29 cellular contexts compared by ENCODE assay signal in genomic region chr21:25721987-25722386, GRCh38.
"Had no signal": no experiment of that assay in that cellular context is flagged by ENCODE, and none has a peak within 500 bp of the region (broad histone marks: within the 10 kb centered on the region; RNA-seq: fewer than 3 reads in every experiment).

No MANE protein-coding gene starts in this region.

- H3K4me1 Mint-ChIP-seq: activated B cell treated with CpG ODN at 0.5 μM for 24 hours; immature natural killer cell; stimulated activated naive B cell treated with anti-CD40 and anti-IgM and Interleukin-4, amounts not matched to agents 10 μg/mL and 1 μg/mL and 100 μg/mL, for 72 hours had no signal

- H3K27ac Mint-ChIP-seq: activated B cell treated with CpG ODN at 0.5 μM for 24 hours; activated CD8-positive, alpha-beta T cell treated with anti-CD3 and anti-CD28 coated beads for 36 hours; natural killer cell treated with Interleukin-12 subunit alpha and Interleukin-12 subunit beta and Interleukin-15 and Interleukin-18, amount 100 ng/mL, for 72 hours; stimulated activated naive B cell treated with anti-CD40 and anti-IgM and Interleukin-4, amounts not matched to agents 10 μg/mL and 1 μg/mL and 100 μg/mL, for 72 hours had no signal

- H3K27ac ChIP-seq: breast epithelium, colonic mucosa, epithelial cell of prostate, thoracic aorta, uterus had no signal

- H3K36me3 ChIP-seq: breast epithelium, colonic mucosa, uterus had no signal

- H3K4me2 ChIP-seq: smooth muscle cell had no signal

- H3K4me3 ChIP-seq: breast epithelium, colonic mucosa, lung, sigmoid colon, smooth muscle cell, thoracic aorta, uterus had no signal

- H3K27me3 ChIP-seq: breast epithelium, colonic mucosa, sigmoid colon, uterus had no signal

- H3K9me3 ChIP-seq: breast epithelium, colonic mucosa, sigmoid colon, thoracic aorta, uterus had no signal

- ATAC-seq: activated CD8-positive, alpha-beta T cell treated with anti-CD3 and anti-CD28 coated beads for 36 hours; activated naive CD4-positive, alpha-beta T cell treated with anti-CD3 and anti-CD28 coated beads, Interleukin-2, amount 50 U/mL, for 72 hours; left lobe of liver; natural killer cell treated with Interleukin-12 subunit alpha and Interleukin-12 subunit beta and Interleukin-15 and Interleukin-18, amount 100 ng/mL, for 72 hours; stimulated activated naive B cell treated with anti-CD40 and anti-IgM and Interleukin-4, amounts not matched to agents 10 μg/mL and 1 μg/mL and 100 μg/mL, for 72 hours had no signal

- FAIRE-seq: endometrium, frontal cortex had no signal

- H3K4me3 Mint-ChIP-seq: activated B cell treated with CpG ODN at 0.5 μM for 24 hours; activated CD8-positive, alpha-beta T cell treated with anti-CD3 and anti-CD28 coated beads for 36 hours; immature natural killer cell; natural killer cell treated with Interleukin-12 subunit alpha and Interleukin-12 subunit beta and Interleukin-15 and Interleukin-18, amount 100 ng/mL, for 72 hours; stimulated activated naive B cell treated with anti-CD40 and anti-IgM and Interleukin-4, amounts not matched to agents 10 μg/mL and 1 μg/mL and 100 μg/mL, for 72 hours; T-helper 2 cell treated with Interferon-gamma antibody and Interleukin-4, amounts not matched to agents 5 μg/mL and 100 μg/mL, for 36 hours had no signal

- H3K27me3 Mint-ChIP-seq: activated B cell treated with CpG ODN at 0.5 μM for 24 hours; activated CD8-positive, alpha-beta T cell treated with anti-CD3 and anti-CD28 coated beads for 36 hours; natural killer cell treated with Interleukin-12 subunit alpha and Interleukin-12 subunit beta and Interleukin-15 and Interleukin-18, amount 100 ng/mL, for 72 hours; stimulated activated naive B cell treated with anti-CD40 and anti-IgM and Interleukin-4, amounts not matched to agents 10 μg/mL and 1 μg/mL and 100 μg/mL, for 72 hours had no signal

- DNase-seq: activated B cell treated with CpG ODN at 0.5 μM for 24 hours; activated CD4-positive, alpha-beta T cell treated with anti-CD3 and anti-CD28 coated beads, Interleukin-2, amount 50 U/mL, for 1 hour; activated CD8-positive, alpha-beta T cell treated with anti-CD3 and anti-CD28 coated beads for 36 hours; activated naive CD4-positive, alpha-beta T cell; activated T-cell treated with anti-CD3 and anti-CD28 coated beads, Interleukin-2, amount 50 U/mL, for 48 hours; cerebellar nuclear complex; colonic mucosa; effector CD8-positive, alpha-beta T cell; glutamatergic neuron; hippocampal formation; immature natural killer cell; mesendoderm; sigmoid colon; stimulated activated CD4-positive, alpha-beta T cell treated with anti-CD3 and anti-CD28 coated beads, Interleukin-1b, Interleukin-23, amount 100 ng/mL, for 48 hours; stimulated activated naive B cell treated with anti-CD40 and anti-IgM and Interleukin-4, amounts not matched to agents 10 μg/mL and 1 μg/mL and 100 μg/mL, for 72 hours; T-helper 1 cell; trophoblast cell; uterus had no signal

- H3K4me1 ChIP-seq: breast epithelium, colonic mucosa, uterus had no signal

- H3K9me3 Mint-ChIP-seq: activated B cell treated with CpG ODN at 0.5 μM for 24 hours; activated CD8-positive, alpha-beta T cell treated with anti-CD3 and anti-CD28 coated beads for 36 hours; activated naive CD4-positive, alpha-beta T cell treated with anti-CD3 and anti-CD28 coated beads, Interleukin-2, amount 50 U/mL, for 72 hours; immature natural killer cell; natural killer cell treated with Interleukin-12 subunit alpha and Interleukin-12 subunit beta and Interleukin-15 and Interleukin-18, amount 100 ng/mL, for 72 hours; stimulated activated naive B cell treated with anti-CD40 and anti-IgM and Interleukin-4, amounts not matched to agents 10 μg/mL and 1 μg/mL and 100 μg/mL, for 72 hours; T-helper 2 cell treated with Interferon-gamma antibody and Interleukin-4, amounts not matched to agents 5 μg/mL and 100 μg/mL, for 36 hours had no signal
